13 cellular contexts compared by ENCODE assay signal in genomic region chr22:28029962-28030361, GRCh38.
DNase-seq lines count a peak whose midpoint lies in the region; ATAC-seq, FAIRE-seq and TF ChIP-seq lines count a peak whose summit lies in the region.
"Had no signal": no experiment of that assay in that cellular context is flagged by ENCODE, and none has a peak within 500 bp of the region (broad histone marks: within the 10 kb centered on the region; RNA-seq: fewer than 3 reads in every experiment).

No MANE protein-coding gene starts in this region.

- H3K9me3 Mint-ChIP-seq in neural crest cell = no peaks in the 10 kb centered on the region
- H3K9me3 Mint-ChIP-seq: activated naive CD4-positive, alpha-beta T cell treated with anti-CD3 and anti-CD28 coated beads, Interleukin-2, amount 10 ng/mL, durations not matched to agents 7 days and 5 days; naive B cell had no signal

- CTCF ChIA-PET in endothelial cell of umbilical vein (lab: Charles Lee) = interaction anchor here (2.1 to 4.1 kb wide), 3 partner anchors 10 to 83 kb away, joined by 9 to 47 read pairs (median 41); no protein-coding TSS in a partner anchor

- FAIRE-seq in endothelial cell of umbilical vein (lab: Jason Lieb, UNC) = no peak
- FAIRE-seq: endometrium had no signal

- dilution Hi-C loops in endothelial cell of umbilical vein (cut with MboI; ENCODE audit: extremely low pct_ligation_motif_present, low sequenced_read_pairs) = no loop called here

- intact Hi-C loops in cardiac septum (cut with DNase I) = no loop called here
- intact Hi-C loops in Right ventricle myocardium superior (cut with DNase I) = loop anchor here (10.0 kb wide), 1 partner anchor 805 kb away; no protein-coding TSS in a partner anchor
- intact Hi-C loops in endothelial cell of umbilical vein (cut with micrococcal nuclease) = loop anchor here (1.0 to 10.0 kb wide), 3 partner anchors 15 to 712 kb away; partner anchors contain the start of gene HSCB
- intact Hi-C loops in upper lobe of right lung (cut with DNase I) = no loop called here

- H3K27me3 ChIP-seq in endothelial cell of umbilical vein (ENCODE audit: control insufficient read depth in 2 of 2, insufficient read depth in 2 of 2, low read length in 2 of 2) = no peaks in the 10 kb centered on the region
- H3K27me3 ChIP-seq in upper lobe of right lung = no peaks in the 10 kb centered on the region

- H3K9me3 ChIP-seq in endothelial cell of umbilical vein (replicated peaks; ENCODE audit: control insufficient read depth, insufficient read depth, low read length) (no peaks in the 10 kb centered on the region), upper lobe of right lung (no peaks in the 10 kb centered on the region)

- peaks cover 61% of the 10 kb centered on the region for H3K4me1 Mint-ChIP-seq in neural crest cell
- H3K4me1 Mint-ChIP-seq: activated naive CD4-positive, alpha-beta T cell treated with anti-CD3 and anti-CD28 coated beads, Interleukin-2, amount 10 ng/mL, durations not matched to agents 7 days and 5 days; naive B cell had no signal

- no peak for TF ChIP-seq CTCF in endothelial cell of umbilical vein (IDR thresholded peaks at IDR 0.05; ENCODE audit: extremely low read depth in 1 of 2, insufficient read depth in 1 of 2, low read depth in 1 of 2, low read length in 2 of 2)
- no peak for TF ChIP-seq CTCF in neural crest cell (conservative IDR thresholded peaks at IDR 0.05)
- no peak for TF ChIP-seq CTCF in upper lobe of right lung (IDR thresholded peaks at IDR 0.05)

- H3K4me3 ChIP-seq in endothelial cell of umbilical vein (replicated peaks in 1 of 3; ENCODE audit: insufficient read depth in 1 of 3, low read depth in 1 of 3, low read length in 3 of 3) = no peak overlapping the region
- H3K4me3 ChIP-seq in upper lobe of right lung = no peak overlapping the region
- H3K4me3 ChIP-seq: SK-N-MC had no signal

- no peaks in the 10 kb centered on the region for H3K27me3 Mint-ChIP-seq in neural crest cell (ENCODE audit: low read depth)

- peak overlapping the region; percentile 49 for H3K9ac ChIP-seq in endothelial cell of umbilical vein (replicated peaks; ENCODE audit: extremely low read depth, insufficient read depth, low read length)

- H3K4me1 ChIP-seq in endothelial cell of umbilical vein (ENCODE audit: control insufficient read depth, extremely low read depth, insufficient read depth, low read length) (peaks cover 51% of the 10 kb centered on the region), upper lobe of right lung (peaks cover 53% of the 10 kb centered on the region)

- H3K36me3 ChIP-seq in endothelial cell of umbilical vein (ENCODE audit: control insufficient read depth in 2 of 2, extremely low read depth in 1 of 2, insufficient read depth in 2 of 2, low read length in 2 of 2) (no peaks in the 10 kb centered on the region), upper lobe of right lung (peaks cover 8% of the 10 kb centered on the region)

- no peaks in the 10 kb centered on the region for H3K79me2 ChIP-seq in endothelial cell of umbilical vein (ENCODE audit: control insufficient read depth, insufficient read depth, low read length)

- peak overlapping the region; percentile 91 for H3K27ac ChIP-seq in endothelial cell of umbilical vein (ENCODE audit: insufficient read depth, low read depth, low read length)
- H3K27ac ChIP-seq in upper lobe of right lung = peak overlapping the region; percentile 74
- H3K27ac ChIP-seq: SK-N-MC had no signal

- DNase-seq in cardiac septum (ENCODE audit: low spot score) (peak; percentile 71), Right ventricle myocardium superior (no peak), endothelial cell of umbilical vein (ENCODE audit: low read depth, low spot score) (no peak), neural crest cell (ENCODE audit: low read depth, low spot score) (no peak), upper lobe of right lung (peak; percentile 48), activated T-cell treated with anti-CD3 and anti-CD28 coated beads for 4 hours (no peak), NCI-H146 treated with DMSO at 0.1 percent for 48 hours (lab: John Stamatoyannopoulos, UW; ENCODE audit: unreplicated experiment) (no peak), NCI-H774 (lab: John Stamatoyannopoulos, UW) (no peak)
- DNase-seq: activated naive CD4-positive, alpha-beta T cell treated with anti-CD3 and anti-CD28 coated beads, Interleukin-2, amount 10 ng/mL, durations not matched to agents 7 days and 5 days; naive B cell; stimulated activated naive CD8-positive, alpha-beta T cell treated with anti-CD3 and anti-CD28 coated beads, Interleukin-15, Interleukin-2, amounts not matched to agents 100 U/mL and 50 U/mL, for 24 hours had no signal

- peak overlapping the region; percentile 15 for H3K4me3 Mint-ChIP-seq in neural crest cell
- H3K4me3 Mint-ChIP-seq: activated naive CD4-positive, alpha-beta T cell treated with anti-CD3 and anti-CD28 coated beads, Interleukin-2, amount 10 ng/mL, durations not matched to agents 7 days and 5 days; naive B cell had no signal

- POLR2A ChIA-PET in endothelial cell of umbilical vein (lab: Charles Lee) = interaction anchor here (0.6 kb wide), 1 partner anchor 359 kb away, joined by 5 read pairs; no protein-coding TSS in a partner anchor

- H4K20me1 ChIP-seq in endothelial cell of umbilical vein (replicated peaks; ENCODE audit: control insufficient read depth, extremely low read depth, insufficient read depth, low read length) = no peaks in the 10 kb centered on the region

- peak overlapping the region; percentile 18 for H3K4me2 ChIP-seq in endothelial cell of umbilical vein (ENCODE audit: insufficient read depth, low read length)

- no peaks in the 10 kb centered on the region for H3K9me1 ChIP-seq in endothelial cell of umbilical vein (replicated peaks; ENCODE audit: control insufficient read depth, extremely low read depth, insufficient read depth, low read length)

- BruUV-seq in endothelial cell of umbilical vein (replicated peaks; lab: Mats Ljungman, UMichigan) = no TSS peak

- ATAC-seq in Right ventricle myocardium superior (ENCODE audit: poor library complexity) = no peak
- ATAC-seq in upper lobe of right lung = no peak
- ATAC-seq: stimulated activated naive CD8-positive, alpha-beta T cell treated with anti-CD3 and anti-CD28 coated beads, Interleukin-15, Interleukin-2, amounts not matched to agents 100 U/mL and 50 U/mL, for 24 hours had no signal

- no peak overlapping the region for H2AFZ ChIP-seq in endothelial cell of umbilical vein (ENCODE audit: low read depth, low read length)

- H3K36me3 Mint-ChIP-seq in neural crest cell (ENCODE audit: low read depth) = no peaks in the 10 kb centered on the region
- H3K36me3 Mint-ChIP-seq: activated naive CD4-positive, alpha-beta T cell treated with anti-CD3 and anti-CD28 coated beads, Interleukin-2, amount 10 ng/mL, durations not matched to agents 7 days and 5 days; naive B cell had no signal

- no peak overlapping the region for H3K27ac Mint-ChIP-seq in neural crest cell (ENCODE audit: unreplicated experiment)
- H3K27ac Mint-ChIP-seq: activated naive CD4-positive, alpha-beta T cell treated with anti-CD3 and anti-CD28 coated beads, Interleukin-2, amount 10 ng/mL, durations not matched to agents 7 days and 5 days had no signal

- TF ChIP-seq POLR2A in endothelial cell of umbilical vein (IDR thresholded peaks at IDR 0.05; ENCODE audit: low read depth, low read length) = no peak

TF ChIP-seq in endothelial cell of umbilical vein, 7 proteins besides CTCF, POLR2A, EP300 and RAD21:
- TF ChIP-seq JUN (IDR thresholded peaks at IDR 0.05; ENCODE audit: borderline replicate concordance, insufficient read depth, insufficient read length, low read depth) (no peak), MYC (IDR thresholded peaks at IDR 0.05; ENCODE audit: low read depth, low read length) (no peak), FOS (IDR thresholded peaks at IDR 0.05; ENCODE audit: borderline replicate concordance, insufficient read depth, low read length) (no peak), EZH2 (IDR thresholded peaks at IDR 0.05; ENCODE audit: borderline replicate concordance, low read depth, low read length, severe bottlenecking) (no peak), POLR2AphosphoS5 (IDR thresholded peaks at IDR 0.05; ENCODE audit: insufficient read depth, low read depth, low read length) (no peak), GATA2 (IDR thresholded peaks at IDR 0.05; ENCODE audit: insufficient read depth, insufficient read length, low read depth, low read length) (no peak)
- TF ChIP-seq, protein P1, sequence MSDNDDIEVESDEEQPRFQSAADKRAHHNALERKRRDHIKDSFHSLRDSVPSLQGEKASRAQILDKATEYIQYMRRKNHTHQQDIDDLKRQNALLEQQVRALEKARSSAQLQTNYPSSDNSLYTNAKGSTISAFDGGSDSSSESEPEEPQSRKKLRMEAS (IDR thresholded peaks at IDR 0.05; ENCODE audit: insufficient read depth, insufficient read length) = no peak

Comparison
In these comparisons a context has a peak if more than half of its experiments do, and no peak if none do; other contexts are left out.
1. DNase-seq: peak in cardiac septum (single experiment) and upper lobe of right lung (single experiment); none in Right ventricle myocardium superior (single experiment), endothelial cell of umbilical vein (single experiment), neural crest cell (single experiment), activated T-cell treated with anti-CD3 and anti-CD28 coated beads for 4 hours (single experiment), NCI-H146 treated with DMSO at 0.1 percent for 48 hours (single experiment) and NCI-H774 (single experiment).
2. intact Hi-C loops: an anchor here in Right ventricle myocardium superior (10.0 kb wide) and endothelial cell of umbilical vein (1.0 to 10.0 kb wide); none called in cardiac septum and upper lobe of right lung.